Comparison of ENCODE assay signal across 23 cellular contexts in genomic region chr1:71417421-71417820, GRCh38.
"Had no signal": no experiment of that assay in that cellular context is flagged by ENCODE, and none has a peak within 500 bp of the region (broad histone marks: within the 10 kb centered on the region; RNA-seq: fewer than 3 reads in every experiment).

No MANE protein-coding gene starts in this region.

- H3K36me3 ChIP-seq: SJSA1 had no signal

- H3K27me3 ChIP-seq: SJSA1 had no signal

- DNase-seq: Kasumi-1, MV-4-11, NCI-H1048, NCI-H1105, NCI-H1417, NCI-H1436 treated with DMSO at 0.1 percent for 48 hours, NCI-H1694, NCI-H1930, NCI-H2107, NCI-H2171, NCI-H226, NCI-H524, NCI-H526 treated with DMSO at 0.1 percent for 48 hours, NCI-H82, Right ventricle myocardium superior, RPMI8226, SIG-M5 had no signal

- H3K4me1 Mint-ChIP-seq: IgD-negative memory B cell had no signal

- H3K9me3 ChIP-seq: SJSA1 had no signal

- H3K4me3 ChIP-seq: K562, SJSA1, SK-N-MC had no signal

- H3K4me1 ChIP-seq: SJSA1 had no signal

- ATAC-seq: K562 had no signal

- H3K4me3 Mint-ChIP-seq: IgD-negative memory B cell had no signal

- H3K27ac ChIP-seq: HL-60, KMS-11, SJSA1, SK-N-MC had no signal

- H3K27me3 Mint-ChIP-seq: IgD-negative memory B cell had no signal

- H3K36me3 Mint-ChIP-seq: IgD-negative memory B cell had no signal

- H3K27ac Mint-ChIP-seq: IgD-negative memory B cell had no signal
